In genomic region chr18:11897781-11898180, GRCh38 we compare ENCODE assay signal across 34 cellular contexts.
"Had no signal": no experiment of that assay in that cellular context is flagged by ENCODE, and none has a peak within 500 bp of the region (broad histone marks: within the 10 kb centered on the region; RNA-seq: fewer than 3 reads in every experiment).

No MANE protein-coding gene starts in this region.

- H3K9me3 ChIP-seq: MG63 had no signal

- DNase-seq: Karpas-422, Kasumi-1, MG63, MM.1S, MV-4-11, NCI-H1048, NCI-H1092, NCI-H1092 treated with DMSO at 0.1 percent for 48 hours, NCI-H1105, NCI-H1105 treated with DMSO at 0.1 percent for 48 hours, NCI-H1417, NCI-H1417 treated with DMSO at 0.1 percent for 48 hours, NCI-H1436, NCI-H1436 treated with DMSO at 0.1 percent for 48 hours, NCI-H146, NCI-H1694, NCI-H1694 treated with DMSO at 0.1 percent for 48 hours, NCI-H187, NCI-H187 treated with DMSO at 0.1 percent for 48 hours, NCI-H1930, NCI-H2029, NCI-H2029 treated with DMSO at 0.1 percent for 48 hours, NCI-H2081, NCI-H2081 treated with DMSO at 0.1 percent for 48 hours, NCI-H2107, NCI-H2171, NCI-H2171 treated with DMSO at 0.1 percent for 48 hours, NCI-H2227 treated with DMSO at 0.1 percent for 48 hours, NCI-H226, NCI-H345, NCI-H446, NCI-H446 treated with DMSO at 0.1 percent for 48 hours, NCI-H510A, NCI-H510A treated with DMSO at 0.1 percent for 48 hours had no signal

- H3K27me3 ChIP-seq: MG63 had no signal

- H3K4me3 ChIP-seq: MG63 had no signal
